Comparison of ENCODE assay signal across 25 cellular contexts in the genomic region with DNA sequence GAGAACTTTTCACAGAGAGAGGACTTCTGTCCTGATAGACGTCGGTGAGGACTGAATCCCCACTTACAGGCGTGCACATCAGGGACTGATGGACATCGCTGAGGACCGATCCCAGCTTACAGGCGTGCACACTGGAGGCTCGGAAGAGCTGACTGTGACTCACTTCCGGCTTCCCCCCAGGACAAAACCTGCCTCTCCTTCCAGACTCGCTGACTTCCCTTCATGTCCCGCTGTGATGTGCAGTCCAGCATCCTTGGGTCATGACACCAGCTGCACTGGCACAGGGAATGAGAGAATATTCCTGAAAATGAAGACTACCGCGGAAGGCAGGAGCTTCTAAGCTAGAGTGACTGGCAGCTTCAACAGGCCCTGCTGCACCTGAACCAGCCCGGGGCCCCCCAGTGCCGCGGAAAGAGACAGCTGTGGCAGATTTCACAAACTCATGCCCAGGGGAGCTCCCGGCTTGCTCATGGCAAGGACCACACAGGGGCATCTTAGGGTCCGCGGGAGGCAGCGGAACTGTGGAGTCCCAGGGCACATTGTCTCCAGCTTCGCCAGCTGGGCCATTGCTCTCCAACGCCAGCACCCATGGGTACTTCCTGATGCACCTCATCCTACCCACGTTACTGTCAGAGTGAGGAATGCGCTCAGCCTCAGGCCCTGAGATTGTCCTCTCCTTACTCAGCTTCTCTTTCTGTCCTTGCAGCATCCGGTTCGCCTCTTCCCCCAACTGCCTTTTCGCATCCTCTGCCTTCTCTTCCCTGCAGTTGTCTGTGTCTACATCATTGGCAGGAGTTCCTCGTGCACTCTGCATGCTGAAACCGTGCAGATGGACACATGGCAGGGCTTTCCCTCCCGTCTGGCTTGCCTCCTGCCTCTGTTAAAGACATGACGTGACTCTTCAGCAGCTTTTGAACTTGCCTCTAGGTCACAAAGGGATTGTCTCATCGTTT. TPM values are rescaled to one million over a fixed set of nuclear protein-coding genes. Genes with fewer than 3 reads are reported as not detected.
DNase-seq lines count a peak whose midpoint lies in the region; ATAC-seq, FAIRE-seq and TF ChIP-seq lines count a peak whose summit lies in the region.
"Had no signal": no experiment of that assay in that cellular context is flagged by ENCODE, and none has a peak within 500 bp of the region (broad histone marks: within the 10 kb centered on the region; RNA-seq: fewer than 3 reads in every experiment).

No MANE protein-coding gene starts in this region.

- H3K4me2 ChIP-seq in astrocyte (ENCODE audit: low read length) = peak overlapping the region; percentile 12

- no peak overlapping the region for H3K27ac Mint-ChIP-seq in astrocyte (ENCODE audit: unreplicated experiment)
- H3K27ac Mint-ChIP-seq: activated CD4-positive, alpha-beta T cell treated with anti-CD3 and anti-CD28 coated beads, Interleukin-2, amount 10 ng/mL, durations not matched to agents 24 days and 14 days; stimulated activated memory B cell treated with anti-CD40 and anti-IgM and Interleukin-4, amounts not matched to agents 10 μg/mL and 1 μg/mL and 100 μg/mL, for 72 hours; T-helper 1 cell treated with Interleukin-12 subunit alpha and Interleukin-12 subunit beta and Interleukin-4 antibody, amounts not matched to agents 30 μg/mL and 1 μg/mL, for 36 hours had no signal

- H3K36me3 Mint-ChIP-seq in astrocyte (ENCODE audit: low read depth, unreplicated experiment) = no peaks in the 10 kb centered on the region
- H3K36me3 Mint-ChIP-seq: CD4-positive, alpha-beta memory T cell; stimulated activated memory B cell treated with anti-CD40 and anti-IgM and Interleukin-4, amounts not matched to agents 10 μg/mL and 1 μg/mL and 100 μg/mL, for 72 hours had no signal

- H3K4me3 ChIP-seq in astrocyte (ENCODE audit: insufficient read depth, low read depth, low read length) = no peak overlapping the region
- H3K4me3 ChIP-seq: HAP-1, lung, ovary, right lobe of liver, SJCRH30 had no signal

- DNase-seq in A172 (ENCODE audit: low spot score) (peak; percentile 87), ELR (ENCODE audit: low read depth) (peak; percentile 27), astrocyte (ENCODE audit: low read depth) (no peak), left lobe of liver (ENCODE audit: low spot score) (peak; percentile 31), KBM-7 (no peak), posterior vena cava (ENCODE audit: low spot score) (no peak)
- DNase-seq: activated CD4-positive, alpha-beta T cell treated with anti-CD3 and anti-CD28 coated beads, Interleukin-2, amount 10 ng/mL, durations not matched to agents 24 days and 14 days; activated CD8-positive, alpha-beta memory T cell treated with anti-CD3 and anti-CD28 coated beads, Interleukin-2, amount 50 U/mL, for 4 hours; CD4-positive, alpha-beta memory T cell; DMS53; foreskin keratinocyte; hypothalamus; islet precursor cell; NCI-H1417; NCI-H2171 treated with DMSO at 0.1 percent for 48 hours; NCI-H774; ovary; right lobe of liver; SJCRH30 had no signal

- no peak overlapping the region for H2AFZ ChIP-seq in astrocyte (ENCODE audit: low read depth, low read length)

- H4K20me1 ChIP-seq in astrocyte (ENCODE audit: insufficient read depth, low read length) = no peaks in the 10 kb centered on the region

- no peak overlapping the region for H3K27ac ChIP-seq in astrocyte (ENCODE audit: low read depth, low read length)
- H3K27ac ChIP-seq: foreskin keratinocyte, ovary, right lobe of liver, SJCRH30 had no signal

- no peaks in the 10 kb centered on the region for H3K4me1 Mint-ChIP-seq in astrocyte (ENCODE audit: low read depth, unreplicated experiment)
- H3K4me1 Mint-ChIP-seq: activated CD4-positive, alpha-beta T cell treated with anti-CD3 and anti-CD28 coated beads, Interleukin-2, amount 10 ng/mL, durations not matched to agents 24 days and 14 days; CD4-positive, alpha-beta memory T cell; stimulated activated memory B cell treated with anti-CD40 and anti-IgM and Interleukin-4, amounts not matched to agents 10 μg/mL and 1 μg/mL and 100 μg/mL, for 72 hours had no signal

- no peaks in the 10 kb centered on the region for H3K4me1 ChIP-seq in astrocyte (ENCODE audit: insufficient read depth, low read length)
- H3K4me1 ChIP-seq: foreskin keratinocyte, HAP-1, right lobe of liver, SJCRH30 had no signal

- FAIRE-seq in astrocyte (lab: Jason Lieb, UNC) = no peak

- H3K4me3 Mint-ChIP-seq in astrocyte (ENCODE audit: unreplicated experiment) = no peak overlapping the region
- H3K4me3 Mint-ChIP-seq: activated CD4-positive, alpha-beta T cell treated with anti-CD3 and anti-CD28 coated beads, Interleukin-2, amount 10 ng/mL, durations not matched to agents 24 days and 14 days; CD4-positive, alpha-beta memory T cell; stimulated activated memory B cell treated with anti-CD40 and anti-IgM and Interleukin-4, amounts not matched to agents 10 μg/mL and 1 μg/mL and 100 μg/mL, for 72 hours; T-helper 1 cell treated with Interleukin-12 subunit alpha and Interleukin-12 subunit beta and Interleukin-4 antibody, amounts not matched to agents 30 μg/mL and 1 μg/mL, for 36 hours had no signal

- H3K27me3 Mint-ChIP-seq in astrocyte (ENCODE audit: low read depth, unreplicated experiment) = peaks cover 39% of the 10 kb centered on the region
- H3K27me3 Mint-ChIP-seq: activated CD4-positive, alpha-beta T cell treated with anti-CD3 and anti-CD28 coated beads, Interleukin-2, amount 10 ng/mL, durations not matched to agents 24 days and 14 days had no signal

- H3K9ac ChIP-seq in astrocyte (ENCODE audit: low read length) = no peak overlapping the region

- H3K27me3 ChIP-seq in astrocyte (ENCODE audit: insufficient read depth, low read length) = peaks cover 3% of the 10 kb centered on the region
- H3K27me3 ChIP-seq: ovary, right lobe of liver had no signal

- H3K9me3 ChIP-seq in astrocyte (ENCODE audit: insufficient read depth, low read depth, low read length) = no peaks in the 10 kb centered on the region
- H3K9me3 ChIP-seq: ovary, right lobe of liver, SJCRH30 had no signal

- no peak for TF ChIP-seq CTCF in astrocyte (IDR thresholded peaks at IDR 0.05; ENCODE audit: insufficient read depth, low read depth, low read length)

- H3K36me3 ChIP-seq in astrocyte (ENCODE audit: insufficient read depth, low read length) = no peaks in the 10 kb centered on the region
- H3K36me3 ChIP-seq: HAP-1, ovary, right lobe of liver, SJCRH30 had no signal

- H3K9me3 Mint-ChIP-seq in astrocyte (ENCODE audit: unreplicated experiment) = peaks cover 8% of the 10 kb centered on the region
- H3K9me3 Mint-ChIP-seq: activated CD4-positive, alpha-beta T cell treated with anti-CD3 and anti-CD28 coated beads, Interleukin-2, amount 10 ng/mL, durations not matched to agents 24 days and 14 days; stimulated activated memory B cell treated with anti-CD40 and anti-IgM and Interleukin-4, amounts not matched to agents 10 μg/mL and 1 μg/mL and 100 μg/mL, for 72 hours; T-helper 1 cell treated with Interleukin-12 subunit alpha and Interleukin-12 subunit beta and Interleukin-4 antibody, amounts not matched to agents 30 μg/mL and 1 μg/mL, for 36 hours had no signal

- no peak for ATAC-seq in left lobe of liver
- ATAC-seq in HG02884 (IDR thresholded peaks at IDR 0.05; ENCODE audit: unreplicated experiment) = no peak
- no peak for ATAC-seq in HG03520 (IDR thresholded peaks at IDR 0.05; ENCODE audit: unreplicated experiment)
- ATAC-seq: foreskin keratinocyte; stimulated activated memory B cell treated with anti-CD40 and anti-IgM and Interleukin-4, amounts not matched to agents 10 μg/mL and 1 μg/mL and 100 μg/mL, for 72 hours had no signal

- intact Hi-C loops in posterior vena cava (cut with DNase I) = no loop called here

- in situ Hi-C loops in KBM-7 (cut with MboI; ENCODE audit: low pct_unique_long_range_greater_than_20kb, low sequenced_read_pairs) = no loop called here

- H3K79me2 ChIP-seq in astrocyte (ENCODE audit: insufficient read depth, low read length) = no peaks in the 10 kb centered on the region

RNA-seq across cellular contexts. Expression of a gene that starts 29.5 kb away (rescaled TPM):
- total RNA-seq in A172 (2014; rRNA removed; shearing (Covaris generic)) = 11.4 and 19.5 TPM in 2 replicates
- total RNA-seq in astrocyte (22.2 and 25.1 TPM in 2 replicates), left lobe of liver (9.7 TPM), posterior vena cava (10 to 100 TPM; 11.5 to 12.0 TPM)

RNA-seq across cellular contexts. Expression of a gene that starts 31.5 kb away (rescaled TPM):
- not detected in 2 replicates for total RNA-seq in A172 (2014; rRNA removed; shearing (Covaris generic))
- 0.10 TPM in 1 of 2 replicates, not detected in the other for total RNA-seq in astrocyte
- 0.03 TPM for total RNA-seq in left lobe of liver
- 1 to 10 TPM; 1.5 to 2.1 TPM for total RNA-seq in posterior vena cava
- total RNA-seq: foreskin keratinocyte, SJCRH30 had no signal

RNA-seq across cellular contexts. Expression of a gene that starts 41.4 kb away (rescaled TPM):
- total RNA-seq in A172 (2014; rRNA removed; shearing (Covaris generic)) = 17.9 and 30.0 TPM in 2 replicates
- 25.2 and 28.8 TPM in 2 replicates for total RNA-seq in astrocyte
- 10.3 TPM for total RNA-seq in left lobe of liver
- 10 to 100 TPM; 28.6 to 28.9 TPM for total RNA-seq in posterior vena cava

RNA-seq across cellular contexts. Expression of a gene that starts 41.5 kb away (rescaled TPM):
- 2,228 and 2,364 TPM in 2 replicates for total RNA-seq in A172 (2014; rRNA removed; shearing (Covaris generic))
- total RNA-seq in astrocyte (1,213 and 1,364 TPM in 2 replicates), left lobe of liver (609 TPM), posterior vena cava (1,000 to 10,000 TPM; 1,252 to 1,287 TPM)

RNA-seq across cellular contexts. Expression of a gene that starts 49.8 kb away (rescaled TPM):
- total RNA-seq in A172 (2014; rRNA removed; shearing (Covaris generic)) = 74.4 and 75.2 TPM in 2 replicates
- 35.7 and 35.9 TPM in 2 replicates for total RNA-seq in astrocyte
- total RNA-seq in left lobe of liver = 59.9 TPM
- total RNA-seq in posterior vena cava = 10 to 100 TPM; 27.7 to 30.2 TPM

Comparison
In these comparisons a context has a peak if more than half of its experiments do, and no peak if none do; other contexts are left out.
1. DNase-seq: peak in A172 (single experiment), ELR (single experiment) and left lobe of liver (single experiment); none in astrocyte (single experiment), KBM-7 (single experiment) and posterior vena cava (single experiment).